Comparison of ENCODE assay signal across 1 cellular context in the genomic region with DNA sequence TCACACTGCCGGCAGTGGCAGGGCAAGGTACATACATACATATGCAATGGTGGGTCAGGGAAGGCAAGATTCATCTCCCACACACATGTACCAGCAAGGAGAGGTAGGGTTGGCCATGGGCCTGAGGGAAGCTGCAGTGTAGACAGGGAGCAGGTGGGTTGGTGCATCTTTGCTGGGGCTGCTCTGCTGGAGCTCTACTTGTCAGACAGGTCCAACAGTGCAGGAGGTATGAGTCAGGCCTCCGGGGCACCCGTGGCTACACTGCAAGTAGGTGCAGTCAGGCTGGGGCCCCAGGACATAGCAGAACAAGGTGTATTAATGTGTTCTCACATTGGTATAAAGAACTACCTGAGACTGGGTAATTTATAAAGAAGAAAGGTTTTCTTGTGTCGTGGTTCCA.
TF ChIP-seq lines count a peak whose summit lies in the region.

No MANE protein-coding gene starts in this region.

TF ChIP-seq in HepG2, 621 proteins besides CTCF, POLR2A, EP300 and RAD21 (continued from another document):
- TF ChIP-seq, protein P1, sequence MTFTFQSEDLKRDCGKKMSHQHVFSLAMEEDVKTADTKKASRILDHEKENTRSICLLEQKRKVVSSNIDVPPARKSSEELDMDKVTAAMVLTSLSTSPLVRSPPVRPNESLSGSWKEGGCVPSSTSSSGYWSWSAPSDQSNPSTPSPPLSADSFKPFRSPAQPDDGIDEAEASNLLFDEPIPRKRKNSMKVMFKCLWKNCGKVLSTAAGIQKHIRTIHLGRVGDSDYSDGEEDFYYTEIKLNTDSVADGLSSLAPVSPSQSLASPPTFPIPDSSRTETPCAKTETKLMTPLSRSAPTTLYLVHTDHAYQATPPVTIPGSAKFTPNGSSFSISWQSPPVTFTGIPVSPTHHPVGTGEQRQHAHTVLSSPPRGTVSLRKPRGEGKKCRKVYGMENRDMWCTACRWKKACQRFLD (CRISPR knock-in tag; IDR thresholded peaks at IDR 0.05; ENCODE audit: borderline replicate concordance) = no peak
- no peak for TF ChIP-seq NFE2L2 (IDR thresholded peaks at IDR 0.05; ENCODE audit: low read length)
- TF ChIP-seq, protein P2, sequence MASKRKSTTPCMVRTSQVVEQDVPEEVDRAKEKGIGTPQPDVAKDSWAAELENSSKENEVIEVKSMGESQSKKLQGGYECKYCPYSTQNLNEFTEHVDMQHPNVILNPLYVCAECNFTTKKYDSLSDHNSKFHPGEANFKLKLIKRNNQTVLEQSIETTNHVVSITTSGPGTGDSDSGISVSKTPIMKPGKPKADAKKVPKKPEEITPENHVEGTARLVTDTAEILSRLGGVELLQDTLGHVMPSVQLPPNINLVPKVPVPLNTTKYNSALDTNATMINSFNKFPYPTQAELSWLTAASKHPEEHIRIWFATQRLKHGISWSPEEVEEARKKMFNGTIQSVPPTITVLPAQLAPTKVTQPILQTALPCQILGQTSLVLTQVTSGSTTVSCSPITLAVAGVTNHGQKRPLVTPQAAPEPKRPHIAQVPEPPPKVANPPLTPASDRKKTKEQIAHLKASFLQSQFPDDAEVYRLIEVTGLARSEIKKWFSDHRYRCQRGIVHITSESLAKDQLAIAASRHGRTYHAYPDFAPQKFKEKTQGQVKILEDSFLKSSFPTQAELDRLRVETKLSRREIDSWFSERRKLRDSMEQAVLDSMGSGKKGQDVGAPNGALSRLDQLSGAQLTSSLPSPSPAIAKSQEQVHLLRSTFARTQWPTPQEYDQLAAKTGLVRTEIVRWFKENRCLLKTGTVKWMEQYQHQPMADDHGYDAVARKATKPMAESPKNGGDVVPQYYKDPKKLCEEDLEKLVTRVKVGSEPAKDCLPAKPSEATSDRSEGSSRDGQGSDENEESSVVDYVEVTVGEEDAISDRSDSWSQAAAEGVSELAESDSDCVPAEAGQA (IDR thresholded peaks at IDR 0.05; ENCODE audit: low read depth) = no peak
- TF ChIP-seq, protein P2 (CRISPR knock-in tag; IDR thresholded peaks at IDR 0.05; ENCODE audit: borderline replicate concordance) = no peak
- no peak for TF ChIP-seq ZNF781 (CRISPR knock-in tag; IDR thresholded peaks at IDR 0.05; ENCODE audit: borderline replicate concordance, not compliant biosample characterization)
- TF ChIP-seq, protein P3, sequence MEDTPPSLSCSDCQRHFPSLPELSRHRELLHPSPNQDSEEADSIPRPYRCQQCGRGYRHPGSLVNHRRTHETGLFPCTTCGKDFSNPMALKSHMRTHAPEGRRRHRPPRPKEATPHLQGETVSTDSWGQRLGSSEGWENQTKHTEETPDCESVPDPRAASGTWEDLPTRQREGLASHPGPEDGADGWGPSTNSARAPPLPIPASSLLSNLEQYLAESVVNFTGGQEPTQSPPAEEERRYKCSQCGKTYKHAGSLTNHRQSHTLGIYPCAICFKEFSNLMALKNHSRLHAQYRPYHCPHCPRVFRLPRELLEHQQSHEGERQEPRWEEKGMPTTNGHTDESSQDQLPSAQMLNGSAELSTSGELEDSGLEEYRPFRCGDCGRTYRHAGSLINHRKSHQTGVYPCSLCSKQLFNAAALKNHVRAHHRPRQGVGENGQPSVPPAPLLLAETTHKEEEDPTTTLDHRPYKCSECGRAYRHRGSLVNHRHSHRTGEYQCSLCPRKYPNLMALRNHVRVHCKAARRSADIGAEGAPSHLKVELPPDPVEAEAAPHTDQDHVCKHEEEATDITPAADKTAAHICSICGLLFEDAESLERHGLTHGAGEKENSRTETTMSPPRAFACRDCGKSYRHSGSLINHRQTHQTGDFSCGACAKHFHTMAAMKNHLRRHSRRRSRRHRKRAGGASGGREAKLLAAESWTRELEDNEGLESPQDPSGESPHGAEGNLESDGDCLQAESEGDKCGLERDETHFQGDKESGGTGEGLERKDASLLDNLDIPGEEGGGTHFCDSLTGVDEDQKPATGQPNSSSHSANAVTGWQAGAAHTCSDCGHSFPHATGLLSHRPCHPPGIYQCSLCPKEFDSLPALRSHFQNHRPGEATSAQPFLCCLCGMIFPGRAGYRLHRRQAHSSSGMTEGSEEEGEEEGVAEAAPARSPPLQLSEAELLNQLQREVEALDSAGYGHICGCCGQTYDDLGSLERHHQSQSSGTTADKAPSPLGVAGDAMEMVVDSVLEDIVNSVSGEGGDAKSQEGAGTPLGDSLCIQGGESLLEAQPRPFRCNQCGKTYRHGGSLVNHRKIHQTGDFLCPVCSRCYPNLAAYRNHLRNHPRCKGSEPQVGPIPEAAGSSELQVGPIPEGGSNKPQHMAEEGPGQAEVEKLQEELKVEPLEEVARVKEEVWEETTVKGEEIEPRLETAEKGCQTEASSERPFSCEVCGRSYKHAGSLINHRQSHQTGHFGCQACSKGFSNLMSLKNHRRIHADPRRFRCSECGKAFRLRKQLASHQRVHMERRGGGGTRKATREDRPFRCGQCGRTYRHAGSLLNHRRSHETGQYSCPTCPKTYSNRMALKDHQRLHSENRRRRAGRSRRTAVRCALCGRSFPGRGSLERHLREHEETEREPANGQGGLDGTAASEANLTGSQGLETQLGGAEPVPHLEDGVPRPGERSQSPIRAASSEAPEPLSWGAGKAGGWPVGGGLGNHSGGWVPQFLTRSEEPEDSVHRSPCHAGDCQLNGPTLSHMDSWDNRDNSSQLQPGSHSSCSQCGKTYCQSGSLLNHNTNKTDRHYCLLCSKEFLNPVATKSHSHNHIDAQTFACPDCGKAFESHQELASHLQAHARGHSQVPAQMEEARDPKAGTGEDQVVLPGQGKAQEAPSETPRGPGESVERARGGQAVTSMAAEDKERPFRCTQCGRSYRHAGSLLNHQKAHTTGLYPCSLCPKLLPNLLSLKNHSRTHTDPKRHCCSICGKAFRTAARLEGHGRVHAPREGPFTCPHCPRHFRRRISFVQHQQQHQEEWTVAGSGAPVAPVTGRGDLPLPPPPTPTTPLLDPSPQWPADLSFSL (CRISPR knock-in tag; IDR thresholded peaks at IDR 0.05) = no peak
- TF ChIP-seq, protein P4, sequence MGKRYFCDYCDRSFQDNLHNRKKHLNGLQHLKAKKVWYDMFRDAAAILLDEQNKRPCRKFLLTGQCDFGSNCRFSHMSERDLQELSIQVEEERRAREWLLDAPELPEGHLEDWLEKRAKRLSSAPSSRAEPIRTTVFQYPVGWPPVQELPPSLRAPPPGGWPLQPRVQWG (CRISPR knock-in tag; IDR thresholded peaks at IDR 0.05; ENCODE audit: borderline replicate concordance, low read depth) = no peak
- no peak for TF ChIP-seq ZNF772 (CRISPR knock-in tag; IDR thresholded peaks at IDR 0.05)
TF ChIP-seq in HepG2: peak in this region for 0.
